24 cellular contexts compared by ENCODE assay signal in the genomic region with DNA sequence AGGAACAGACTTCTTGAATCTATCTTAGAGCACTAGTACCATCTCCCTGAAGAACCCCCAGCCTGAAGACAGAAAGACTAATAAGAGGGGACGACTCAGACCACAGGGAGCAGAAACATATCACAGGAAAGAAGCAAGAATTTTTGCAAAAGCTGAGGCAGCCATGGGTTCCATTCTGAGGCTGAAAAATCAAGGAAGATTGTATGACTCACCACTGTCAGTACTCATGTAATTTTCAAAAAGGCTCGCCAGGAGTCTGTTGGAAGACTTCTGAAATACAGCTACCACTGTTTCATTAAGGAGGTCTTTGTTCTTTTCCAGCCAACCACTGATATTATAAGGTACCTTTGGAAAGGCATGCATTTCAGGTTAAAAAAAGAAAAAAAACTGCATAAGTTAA. TPM values are rescaled to one million over a fixed set of nuclear protein-coding genes. Genes with fewer than 3 reads are reported as not detected.
DNase-seq lines count a peak whose midpoint lies in the region; ATAC-seq, FAIRE-seq and TF ChIP-seq lines count a peak whose summit lies in the region.
"Had no signal": no experiment of that assay in that cellular context is flagged by ENCODE, and none has a peak within 500 bp of the region (broad histone marks: within the 10 kb centered on the region; RNA-seq: fewer than 3 reads in every experiment).

No MANE protein-coding gene starts in this region.

- no peak overlapping the region for H3K27ac ChIP-seq in A673 (ENCODE audit: low read depth, low read length, poor library complexity, severe bottlenecking)
- no peak overlapping the region for H3K27ac ChIP-seq in astrocyte (ENCODE audit: low read depth, low read length)
- H3K27ac ChIP-seq in right cardiac atrium (ENCODE audit: low read length): no peak overlapping the region
- H3K27ac ChIP-seq: SJCRH30, spleen, testis had no signal

- H3K4me2 ChIP-seq in astrocyte (ENCODE audit: low read length): no peak overlapping the region

- no peaks in the 10 kb centered on the region for H3K9me3 Mint-ChIP-seq in astrocyte (ENCODE audit: unreplicated experiment)
- H3K9me3 Mint-ChIP-seq: activated T-cell treated with anti-CD3 and anti-CD28 coated beads, Interleukin-2, amount 50 U/mL, for 72 hours; effector memory CD8-positive, alpha-beta T cell; nephron; T-helper 2 cell treated with Interferon-gamma antibody and Interleukin-4, amounts not matched to agents 5 μg/mL and 100 μg/mL, for 36 hours had no signal

- H3K9me3 ChIP-seq in A673 (ENCODE audit: low read depth, low read length, poor library complexity, severe bottlenecking) (no peaks in the 10 kb centered on the region), astrocyte (ENCODE audit: insufficient read depth, low read depth, low read length) (no peaks in the 10 kb centered on the region), right cardiac atrium (ENCODE audit: control insufficient read depth, low read length) (no peaks in the 10 kb centered on the region)
- H3K9me3 ChIP-seq: SJCRH30, spleen, testis had no signal

- ATAC-seq in right cardiac atrium: no peak
- ATAC-seq in HG03520 (IDR thresholded peaks at IDR 0.05; ENCODE audit: unreplicated experiment): no peak
- ATAC-seq: activated T-cell treated with anti-CD3 and anti-CD28 coated beads, Interleukin-2, amount 50 U/mL, for 72 hours; effector memory CD8-positive, alpha-beta T cell had no signal

- H3K36me3 ChIP-seq in A673 (ENCODE audit: insufficient read depth, low read length, poor library complexity, severe bottlenecking) (no peaks in the 10 kb centered on the region), astrocyte (ENCODE audit: insufficient read depth, low read length) (no peaks in the 10 kb centered on the region)
- H3K36me3 ChIP-seq: SJCRH30, spleen had no signal

- peak; percentile 62 for FAIRE-seq in astrocyte (lab: Jason Lieb, UNC)

- TF ChIP-seq CTCF in A673 (conservative IDR thresholded peaks at IDR 0.05; ENCODE audit: low read depth, low read length): no peak
- no peak for TF ChIP-seq CTCF in astrocyte (IDR thresholded peaks at IDR 0.05; ENCODE audit: insufficient read depth, low read depth, low read length)
- peak; percentile 16 for TF ChIP-seq CTCF in fibroblast of the aortic adventitia (IDR thresholded peaks at IDR 0.05; ENCODE audit: insufficient read depth, low read length)

- BruUV-seq in A673 (replicated peaks; lab: Mats Ljungman, UMichigan): no TSS peak

- DNase-seq in A673 (ENCODE audit: low spot score) (peak; percentile 19), HCEC 1CT (peak; percentile 52), astrocyte (ENCODE audit: low read depth) (peak; percentile 31), fibroblast of the aortic adventitia (ENCODE audit: low read depth) (peak; percentile 48), SIG-M5 treated with dmso at 0.1 percent for 504 hours (lab: John Stamatoyannopoulos, UW; ENCODE audit: unreplicated experiment) (no peak), NOMO-1 (lab: John Stamatoyannopoulos, UW; ENCODE audit: unreplicated experiment in 2 of 2) (no peak), right cardiac atrium (no peak)
- DNase-seq: activated CD8-positive, alpha-beta memory T cell treated with anti-CD3 and anti-CD28 coated beads for 24 hours; activated T-cell treated with anti-CD3 and anti-CD28 coated beads, Interleukin-2, amount 50 U/mL, for 72 hours; caudate nucleus; effector memory CD8-positive, alpha-beta T cell; H7; hypothalamus; kidney glomerular epithelial cell; NCI-H1092 treated with DMSO at 0.1 percent for 48 hours; NCI-H2081 treated with DMSO at 0.1 percent for 48 hours; NCI-H526; SJCRH30; spleen; testis had no signal

- CTCF ChIA-PET in A673 (lab: Charles Lee): no interaction called here

- 56% methylated on average over 2 of the region's 2 CpGs for WGBS in right cardiac atrium

- H3K4me3 ChIP-seq in A673 (ENCODE audit: low read depth, low read length, poor library complexity, severe bottlenecking) (no peak overlapping the region), astrocyte (ENCODE audit: insufficient read depth, low read depth, low read length) (no peak overlapping the region), fibroblast of the aortic adventitia (ENCODE audit: low read depth, low read length) (no peak overlapping the region), right cardiac atrium (ENCODE audit: low read length) (no peak overlapping the region)
- H3K4me3 ChIP-seq: SJCRH30, spleen, testis had no signal

- peak overlapping the region; percentile 93 for H3K27ac Mint-ChIP-seq in astrocyte (ENCODE audit: unreplicated experiment)
- H3K27ac Mint-ChIP-seq: activated naive CD8-positive, alpha-beta T cell; activated T-cell treated with anti-CD3 and anti-CD28 coated beads, Interleukin-2, amount 50 U/mL, for 72 hours; effector memory CD8-positive, alpha-beta T cell; nephron; T-helper 2 cell treated with Interferon-gamma antibody and Interleukin-4, amounts not matched to agents 5 μg/mL and 100 μg/mL, for 36 hours had no signal

- no peaks in the 10 kb centered on the region for H3K27me3 Mint-ChIP-seq in astrocyte (ENCODE audit: low read depth, unreplicated experiment)
- H3K27me3 Mint-ChIP-seq: activated naive CD8-positive, alpha-beta T cell had no signal

- POLR2A ChIA-PET in A673 (lab: Charles Lee; ENCODE audit: low non-redundant PET): no interaction called here

- no peaks in the 10 kb centered on the region for H3K79me2 ChIP-seq in astrocyte (ENCODE audit: insufficient read depth, low read length)

- peak overlapping the region; percentile 64 for H2AFZ ChIP-seq in astrocyte (ENCODE audit: low read depth, low read length)

- no peaks in the 10 kb centered on the region for H3K27me3 ChIP-seq in A673 (replicated peaks; ENCODE audit: insufficient read depth, low read depth, low read length, poor library complexity)
- no peaks in the 10 kb centered on the region for H3K27me3 ChIP-seq in astrocyte (ENCODE audit: insufficient read depth, low read length)
- no peaks in the 10 kb centered on the region for H3K27me3 ChIP-seq in right cardiac atrium (ENCODE audit: control insufficient read depth, insufficient read depth)
- H3K27me3 ChIP-seq: SJCRH30, spleen, testis had no signal

- H3K4me1 ChIP-seq in A673 (ENCODE audit: insufficient read depth, low read length, poor library complexity, severe bottlenecking): no peaks in the 10 kb centered on the region
- no peaks in the 10 kb centered on the region for H3K4me1 ChIP-seq in astrocyte (ENCODE audit: insufficient read depth, low read length)
- peaks cover 2% of the 10 kb centered on the region for H3K4me1 ChIP-seq in right cardiac atrium (ENCODE audit: control insufficient read depth, insufficient read depth, low read length)
- H3K4me1 ChIP-seq: SJCRH30, spleen, testis had no signal

- no peak overlapping the region for H3K9ac ChIP-seq in astrocyte (ENCODE audit: low read length)

- no peaks in the 10 kb centered on the region for H3K36me3 Mint-ChIP-seq in astrocyte (ENCODE audit: low read depth, unreplicated experiment)
- H3K36me3 Mint-ChIP-seq: activated naive CD8-positive, alpha-beta T cell had no signal

- H3K4me1 Mint-ChIP-seq in astrocyte (ENCODE audit: low read depth, unreplicated experiment): peaks cover 13% of the 10 kb centered on the region

- no peak overlapping the region for H3K4me3 Mint-ChIP-seq in astrocyte (ENCODE audit: unreplicated experiment)
- H3K4me3 Mint-ChIP-seq: activated naive CD8-positive, alpha-beta T cell; activated T-cell treated with anti-CD3 and anti-CD28 coated beads, Interleukin-2, amount 50 U/mL, for 72 hours; effector memory CD8-positive, alpha-beta T cell; nephron; T-helper 2 cell treated with Interferon-gamma antibody and Interleukin-4, amounts not matched to agents 5 μg/mL and 100 μg/mL, for 36 hours had no signal

- intact Hi-C loops in A673 (cut with micrococcal nuclease; ENCODE audit: unreplicated experiment) (no loop called here), right cardiac atrium (cut with DNase I) (no loop called here)

- H4K20me1 ChIP-seq in astrocyte (ENCODE audit: insufficient read depth, low read length): no peaks in the 10 kb centered on the region

RNA-seq across cellular contexts. Expression of gene MYH15, which starts 47.5 kb away (rescaled TPM):
- total RNA-seq in A673 (2021) (1.1 and 1.2 TPM in 2 replicates), astrocyte (0.36 and 0.59 TPM in 2 replicates), fibroblast of the aortic adventitia (ENCODE audit: low replicate concordance) (0.99 and 1.6 TPM in 2 replicates), right cardiac atrium (under 1 TPM; 0.22 to 0.54 (median 0.32) TPM)
- polyA plus RNA-seq in right cardiac atrium: 0.29 TPM

Comparison
In these comparisons a context has a peak if more than half of its experiments do, and no peak if none do; other contexts are left out.
1. DNase-seq: peak in A673 (single experiment), HCEC 1CT (single experiment), astrocyte (single experiment) and fibroblast of the aortic adventitia (single experiment); none in SIG-M5 treated with dmso at 0.1 percent for 504 hours (single experiment), NOMO-1 (0 of 2) and right cardiac atrium (0 of 3).